Comparison of ENCODE assay signal across 16 cellular contexts in genomic region chr17:82559779-82560642, GRCh38. TPM values are rescaled to one million over a fixed set of nuclear protein-coding genes. Genes with fewer than 3 reads are reported as not detected.
DNase-seq lines count a peak whose midpoint lies in the region; ATAC-seq and TF ChIP-seq lines count a peak whose summit lies in the region.
"Had no signal": no experiment of that assay in that cellular context is flagged by ENCODE, and none has a peak within 500 bp of the region (broad histone marks: within the 10 kb centered on the region; RNA-seq: fewer than 3 reads in every experiment).

No MANE protein-coding gene starts in this region.

- H3K27me3 ChIP-seq in gastrocnemius medialis (no peaks in the 10 kb centered on the region), adrenal gland (no peaks in the 10 kb centered on the region)
- H3K27me3 ChIP-seq: foreskin keratinocyte had no signal

- in situ Hi-C loops in gastrocnemius medialis (cut with MboI; ENCODE audit: low sequenced_read_pairs in 4 of 4), result loop anchor here in 2 of 4 donors (10.0 kb wide), 2 partner anchors 55 to 205 kb away; partner anchors contain the start of gene TEX19 (in 2 of the 2)

- TF ChIP-seq CTCF in fibroblast of villous mesenchyme (IDR thresholded peaks at IDR 0.05; ENCODE audit: insufficient read depth, low read depth, low read length) (no peak), gastrocnemius medialis (IDR thresholded peaks at IDR 0.05 in 4 of 5, conservative IDR thresholded peaks at IDR 0.05 in 1 of 5) (no peak), adrenal gland (IDR thresholded peaks at IDR 0.05) (no peak)

- ATAC-seq in gastrocnemius medialis (no peak), SK-N-SH treated with all-trans-retinoic acid at 6 μM for 48 hours (no peak)
- ATAC-seq: foreskin keratinocyte, left ventricle myocardium superior had no signal

- H3K27ac ChIP-seq in gastrocnemius medialis (peak overlapping the region in 3 of 4 donors; percentile 11 to 39 (median 30)), adrenal gland (no peak overlapping the region)
- H3K27ac ChIP-seq: foreskin keratinocyte had no signal

- H3K4me3 ChIP-seq in fibroblast of villous mesenchyme (ENCODE audit: low read depth, low read length) (no peak overlapping the region), gastrocnemius medialis (no peak overlapping the region), adrenal gland (no peak overlapping the region)
- H3K4me3 ChIP-seq: prostate gland had no signal

- intact Hi-C loops in gastrocnemius medialis (cut with DNase I; ENCODE audit: low total_unique reads), result no loop called here
- intact Hi-C loops in adrenal gland (cut with DNase I), result no loop called here

- WGBS in adrenal gland, 4 donors, result 85 to 86% (median 85%) methylated on average over 22 to 24 of the region's 24 CpGs

- no peaks in the 10 kb centered on the region for H3K36me3 ChIP-seq in gastrocnemius medialis
- H3K36me3 ChIP-seq in adrenal gland (replicated peaks in 1 of 2), result no peaks in the 10 kb centered on the region
- H3K36me3 ChIP-seq: prostate gland had no signal

- peaks cover 43 to 60% of the 10 kb centered on the region in 2 donors for H3K4me1 ChIP-seq in gastrocnemius medialis
- peaks cover 0 to 35% of the 10 kb centered on the region in 2 donors for H3K4me1 ChIP-seq in adrenal gland (replicated peaks in 1 of 2)

- H3K9me3 ChIP-seq in gastrocnemius medialis (no peaks in the 10 kb centered on the region), adrenal gland (replicated peaks in 1 of 3) (no peaks in the 10 kb centered on the region)
- H3K9me3 ChIP-seq: prostate gland had no signal

- DNase-seq in NCI-H146 (lab: John Stamatoyannopoulos, UW) (peak; percentile 23), NCI-H146 treated with DMSO at 0.1 percent for 48 hours (lab: John Stamatoyannopoulos, UW; ENCODE audit: unreplicated experiment) (no peak), NCI-H187 treated with DMSO at 0.1 percent for 48 hours (lab: John Stamatoyannopoulos, UW) (peak; percentile 50), fibroblast of villous mesenchyme (ENCODE audit: low read depth) (peak; percentile 28), gastrocnemius medialis (no peak), NCI-H2171 (lab: John Stamatoyannopoulos, UW) (no peak), adrenal gland (no peak)
- DNase-seq: ACHN; activated CD4-positive, CD25-positive, alpha-beta regulatory T cell; activated effector memory CD4-positive, alpha-beta T cell treated with Interleukin-2 at 50 U/mL for 16 hours; CD8-positive, alpha-beta memory T cell; GOT3; left ventricle myocardium superior had no signal

- TF ChIP-seq POLR2A in gastrocnemius medialis (IDR thresholded peaks at IDR 0.05), result no peak
- no peak for TF ChIP-seq POLR2A in adrenal gland (IDR thresholded peaks at IDR 0.05)

TF ChIP-seq in SK-N-SH treated with all-trans-retinoic acid at 6 μM for 48 hours, 23 proteins besides CTCF, POLR2A, EP300 and RAD21:
- no peak for TF ChIP-seq PPARA (CRISPR knock-in tag; IDR thresholded peaks at IDR 0.05; ENCODE audit: borderline replicate concordance)
- TF ChIP-seq ZNF565 (CRISPR knock-in tag; conservative IDR thresholded peaks at IDR 0.05; ENCODE audit: low read depth), result no peak
- no peak for TF ChIP-seq GLIS3 (CRISPR knock-in tag; IDR thresholded peaks at IDR 0.05)
- TF ChIP-seq OSR1 (CRISPR knock-in tag; IDR thresholded peaks at IDR 0.05), result no peak
- no peak for TF ChIP-seq ZFP30 (CRISPR knock-in tag; IDR thresholded peaks at IDR 0.05)
- TF ChIP-seq ZC3H10 (CRISPR knock-in tag; IDR thresholded peaks at IDR 0.05), result no peak
- TF ChIP-seq TOX (CRISPR knock-in tag; IDR thresholded peaks at IDR 0.05; ENCODE audit: borderline replicate concordance), result no peak
- no peak for TF ChIP-seq POU6F1 (CRISPR knock-in tag; IDR thresholded peaks at IDR 0.05; ENCODE audit: borderline replicate concordance, low read depth)
- no peak for TF ChIP-seq CREB5 (CRISPR knock-in tag; IDR thresholded peaks at IDR 0.05; ENCODE audit: low read depth)
- no peak for TF ChIP-seq RARB (CRISPR knock-in tag; IDR thresholded peaks at IDR 0.05)
- no peak for TF ChIP-seq CSRNP3 (CRISPR knock-in tag; IDR thresholded peaks at IDR 0.05)
- TF ChIP-seq TSHZ2 (CRISPR knock-in tag; IDR thresholded peaks at IDR 0.05), result no peak

RNA-seq across cellular contexts. Expression of gene FOXK2, which starts 40.5 kb away (rescaled TPM):
- total RNA-seq in fibroblast of villous mesenchyme (34.1 and 46.6 TPM in 2 replicates), gastrocnemius medialis (100 to 1,000 TPM in 1 of 4 donors, 10 to 100 TPM in 3; 70.7 to 109 (median 85.0) TPM), adrenal gland (100 to 1,000 TPM in 1 of 8 donors, 10 to 100 TPM in 7; 30.5 to 138 (median 49.0) TPM)
- 10 to 100 TPM; 33.2 to 43.0 (median 38.9) TPM for polyA plus RNA-seq in adrenal gland

Comparison
In these comparisons a context has a peak if more than half of its experiments do, and no peak if none do; other contexts are left out.
1. DNase-seq: peak in NCI-H146 (single experiment), NCI-H187 treated with DMSO at 0.1 percent for 48 hours (single experiment) and fibroblast of villous mesenchyme (single experiment); none in NCI-H146 treated with DMSO at 0.1 percent for 48 hours (single experiment), gastrocnemius medialis (0 of 2), NCI-H2171 (single experiment) and adrenal gland (0 of 7).
2. H3K27ac ChIP-seq: peak in gastrocnemius medialis (3 of 4); none in adrenal gland (0 of 5).